In genomic region chr5:59021837-59022514, GRCh38 we compare ENCODE assay signal across 1 cellular context.
A peak's percentile ranks its signal among the peaks of the same experiment; 100 is the strongest.
TF ChIP-seq lines count a peak whose summit lies in the region.

No MANE protein-coding gene starts in this region.

TF ChIP-seq in HEK293, 187 proteins besides CTCF, POLR2A, EP300 and RAD21 (continued from another document):
- TF ChIP-seq ZNF394 (tag by site-specific recombination; IDR thresholded peaks at IDR 0.05; ENCODE audit: borderline replicate concordance) = peak; percentile 13; the same call in 1 of the 2 replicates
- 0 out of 2 replicates have a peak, but pooled peaks have one; percentile 27 for TF ChIP-seq ZSCAN30 (tag by site-specific recombination; IDR thresholded peaks at IDR 0.05)
- no peak for TF ChIP-seq ZNF132 (tag by site-specific recombination; IDR thresholded peaks at IDR 0.05; ENCODE audit: borderline replicate concordance)
- no peak for TF ChIP-seq ZNF248 (tag by site-specific recombination; IDR thresholded peaks at IDR 0.05)
- TF ChIP-seq ZNF362 (tag by site-specific recombination; IDR thresholded peaks at IDR 0.05) = peak; percentile 71; the same call in 1 of the 2 replicates
- TF ChIP-seq ZNF600 (tag by site-specific recombination; IDR thresholded peaks at IDR 0.05) = no peak
- peak; percentile 18; the same call in 1 of the 2 replicates for TF ChIP-seq ZNF501 (tag by site-specific recombination; IDR thresholded peaks at IDR 0.05)
- no peak for TF ChIP-seq ZNF610 (tag by site-specific recombination; IDR thresholded peaks at IDR 0.05; ENCODE audit: borderline replicate concordance)
- TF ChIP-seq KLF8 (tag by site-specific recombination; IDR thresholded peaks at IDR 0.05) = peak; percentile 71; the same call in 1 of the 2 replicates
- no peak; the same call in none of the 2 replicates for TF ChIP-seq WT1 (tag by site-specific recombination; IDR thresholded peaks at IDR 0.05)
